Comparison of ENCODE assay signal across 1 cellular context in genomic region chrX:135406428-135406827, GRCh38. TPM values are rescaled to one million over a fixed set of nuclear protein-coding genes. Genes with fewer than 3 reads are reported as not detected.
"Had no signal": no experiment of that assay in that cellular context is flagged by ENCODE, and none has a peak within 500 bp of the region (broad histone marks: within the 10 kb centered on the region; RNA-seq: fewer than 3 reads in every experiment).

No MANE protein-coding gene starts in this region.

RNA-seq across cellular contexts. Expression of gene SMIM10L2A, which starts 15.3 kb away (rescaled TPM):
- total RNA-seq: SJSA1 had no signal
